ENCODE assay signal across 1 cellular context in the genomic region with DNA sequence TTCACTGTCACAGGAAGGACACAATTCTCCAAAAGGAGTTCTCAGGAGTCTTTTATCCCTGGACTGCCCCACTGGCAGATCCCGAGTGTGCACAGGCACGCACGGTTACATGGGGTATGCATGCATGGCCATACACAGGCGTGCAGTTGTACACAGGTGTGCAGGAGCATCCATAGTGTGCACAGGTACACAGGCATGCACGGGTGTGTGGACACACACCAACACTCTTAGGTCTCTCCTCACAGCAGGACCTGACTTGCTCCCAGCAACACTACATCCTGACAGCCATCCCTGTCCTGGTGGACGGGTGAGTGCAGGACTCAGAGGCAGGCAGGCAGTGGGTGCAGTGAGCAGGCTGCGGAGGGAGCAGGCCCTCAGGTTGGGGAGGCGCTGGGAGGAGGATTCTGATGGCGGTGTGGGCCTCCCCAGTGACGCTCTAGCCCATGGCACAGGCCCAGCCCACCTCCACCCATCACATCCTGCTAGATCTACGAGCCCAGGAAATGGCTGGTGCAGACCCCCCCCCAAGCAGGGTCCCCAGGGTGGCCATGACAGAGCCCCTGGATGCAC.
TF ChIP-seq lines count a peak whose summit lies in the region.

No MANE protein-coding gene starts in this region.

TF ChIP-seq in H1, 55 proteins besides CTCF, POLR2A, EP300 and RAD21:
- TF ChIP-seq EGR1 (IDR thresholded peaks at IDR 0.05; ENCODE audit: borderline replicate concordance, low read depth, low read length) (no peak), POLR2AphosphoS5 (IDR thresholded peaks at IDR 0.05; ENCODE audit: low read depth, low read length) (peak; percentile 87), POU5F1 (IDR thresholded peaks at IDR 0.05; ENCODE audit: low read depth, low read length) (no peak)
